Comparison of ENCODE assay signal across 8 cellular contexts in the genomic region with DNA sequence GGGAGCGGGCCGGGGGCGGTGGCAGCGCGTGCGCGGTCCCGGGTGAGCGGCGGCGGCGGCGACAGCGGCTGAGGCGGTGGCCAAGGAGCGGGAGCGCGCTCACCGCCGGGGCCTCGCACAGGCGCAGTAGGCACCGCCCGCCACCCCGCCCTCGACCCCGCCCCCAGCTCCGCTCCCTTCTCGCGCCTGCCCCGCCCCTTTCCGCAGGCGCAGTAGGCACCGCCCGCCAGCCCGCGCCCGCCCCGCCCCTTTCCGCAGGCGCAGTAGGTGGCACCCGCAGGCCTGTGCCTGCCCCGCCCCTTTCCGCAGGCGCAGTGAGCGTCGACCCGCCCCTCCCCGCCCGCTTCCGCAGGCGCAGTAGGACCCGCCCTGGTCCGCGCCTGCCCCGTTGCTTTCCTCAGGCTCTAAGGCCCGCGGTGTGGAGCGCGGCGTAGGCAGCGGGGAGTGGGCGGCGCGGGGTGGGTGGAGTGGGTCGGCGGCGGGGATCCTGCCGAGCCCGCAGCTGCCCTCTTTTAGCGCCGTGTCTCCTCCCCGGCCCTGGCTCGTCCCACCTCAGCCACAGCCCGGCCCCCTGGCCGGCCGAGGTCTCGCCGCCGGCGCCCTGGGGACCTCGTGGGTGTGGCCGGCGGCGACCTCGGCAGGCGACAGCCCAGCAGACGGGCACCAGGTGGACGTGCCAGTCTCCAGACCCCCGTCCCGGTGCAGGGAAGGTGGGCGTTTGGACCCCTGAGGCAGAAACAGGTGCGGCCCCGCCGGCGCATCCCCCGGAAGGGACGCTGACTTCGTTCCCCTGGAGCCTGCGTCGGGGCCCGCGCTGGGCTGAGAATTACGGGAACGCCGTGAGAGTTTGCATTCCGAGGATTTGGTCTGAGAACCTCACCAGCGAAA. TPM values are rescaled to one million over a fixed set of nuclear protein-coding genes. Genes with fewer than 3 reads are reported as not detected.
A peak's percentile ranks its signal among the peaks of the same experiment; 100 is the strongest.
DNase-seq lines count a peak whose midpoint lies in the region; ATAC-seq and TF ChIP-seq lines count a peak whose summit lies in the region.

A gene with protein sequence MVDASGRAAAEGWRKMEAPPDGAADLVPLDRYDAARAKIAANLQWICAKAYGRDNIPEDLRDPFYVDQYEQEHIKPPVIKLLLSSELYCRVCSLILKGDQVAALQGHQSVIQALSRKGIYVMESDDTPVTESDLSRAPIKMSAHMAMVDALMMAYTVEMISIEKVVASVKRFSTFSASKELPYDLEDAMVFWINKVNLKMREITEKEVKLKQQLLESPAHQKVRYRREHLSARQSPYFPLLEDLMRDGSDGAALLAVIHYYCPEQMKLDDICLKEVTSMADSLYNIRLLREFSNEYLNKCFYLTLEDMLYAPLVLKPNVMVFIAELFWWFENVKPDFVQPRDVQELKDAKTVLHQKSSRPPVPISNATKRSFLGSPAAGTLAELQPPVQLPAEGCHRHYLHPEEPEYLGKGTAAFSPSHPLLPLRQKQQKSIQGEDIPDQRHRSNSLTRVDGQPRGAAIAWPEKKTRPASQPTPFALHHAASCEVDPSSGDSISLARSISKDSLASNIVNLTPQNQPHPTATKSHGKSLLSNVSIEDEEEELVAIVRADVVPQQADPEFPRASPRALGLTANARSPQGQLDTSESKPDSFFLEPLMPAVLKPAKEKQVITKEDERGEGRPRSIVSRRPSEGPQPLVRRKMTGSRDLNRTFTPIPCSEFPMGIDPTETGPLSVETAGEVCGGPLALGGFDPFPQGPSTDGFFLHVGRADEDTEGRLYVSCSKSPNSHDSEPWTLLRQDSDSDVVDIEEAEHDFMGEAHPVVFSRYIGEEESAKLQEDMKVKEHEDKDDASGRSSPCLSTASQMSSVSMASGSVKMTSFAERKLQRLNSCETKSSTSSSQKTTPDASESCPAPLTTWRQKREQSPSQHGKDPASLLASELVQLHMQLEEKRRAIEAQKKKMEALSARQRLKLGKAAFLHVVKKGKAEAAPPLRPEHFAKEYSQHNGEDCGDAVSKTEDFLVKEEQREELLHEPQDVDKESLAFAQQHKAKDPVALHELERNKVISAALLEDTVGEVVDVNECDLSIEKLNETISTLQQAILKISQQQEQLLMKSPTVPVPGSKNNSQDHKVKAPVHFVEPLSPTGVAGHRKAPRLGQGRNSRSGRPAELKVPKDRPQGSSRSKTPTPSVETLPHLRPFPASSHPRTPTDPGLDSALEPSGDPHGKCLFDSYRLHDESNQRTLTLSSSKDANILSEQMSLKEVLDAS (N-terminal part only) (minus strand): TSS at position 101 of the 888 bp plus-strand sequence. CDS start 387 bp downstream, outside the sequence.

- peaks cover 2% of the 10 kb centered on the region for H3K9me3 ChIP-seq in iPS-18c (ENCODE audit: control insufficient read depth, insufficient read depth, low read length)
- no peaks in the 10 kb centered on the region for H3K9me3 ChIP-seq in skeletal muscle tissue (ENCODE audit: control insufficient read depth in 3 of 3, low read length in 3 of 3)

- peak within 1 kb of the TSS; percentile 94 for H3K4me3 ChIP-seq in ACC112 (ENCODE audit: low read depth, low read length)
- peak within 1 kb of the TSS; percentile 72 for H3K4me3 ChIP-seq in iPS-18c (ENCODE audit: insufficient read depth, low read depth, low read length)
- H3K4me3 ChIP-seq in skeletal muscle tissue (ENCODE audit: low read length in 3 of 3): peak within 1 kb of the TSS; percentile 73 to 81 (median 81)

- H3K4me1 ChIP-seq in ACC112 (ENCODE audit: control insufficient read depth, insufficient read depth, low read length, unreplicated experiment): peaks cover 29% of the 10 kb centered on the region
- H3K4me1 ChIP-seq in skeletal muscle tissue (ENCODE audit: control insufficient read depth in 3 of 3, insufficient read depth in 3 of 3, low read length in 3 of 3): peaks cover 38 to 51% (median 46%) of the 10 kb centered on the region in 3 donors

- TF ChIP-seq CTCF in VCaP (conservative IDR thresholded peaks at IDR 0.05): no peak

- H3K27me3 ChIP-seq in ACC112 (ENCODE audit: insufficient read depth, low read length): no peaks in the 10 kb centered on the region
- H3K27me3 ChIP-seq in skeletal muscle tissue (ENCODE audit: control insufficient read depth in 3 of 3, insufficient read depth in 3 of 3, low read length in 3 of 3): no peaks in the 10 kb centered on the region

- H2AFZ ChIP-seq in ACC112 (ENCODE audit: low read length, unreplicated experiment): peak within 1 kb of the TSS; percentile 39

- H3K27ac ChIP-seq in ACC112 (ENCODE audit: low read depth, low read length): peak within 1 kb of the TSS; percentile 27; the same call in 1 of the 2 replicates
- H3K27ac ChIP-seq in VCaP: peak within 1 kb of the TSS; percentile 96
- H3K27ac ChIP-seq in skeletal muscle tissue (ENCODE audit: low read depth, low read length): peak within 1 kb of the TSS; percentile 75

- peaks cover 31% of the 10 kb centered on the region for H3K36me3 ChIP-seq in ACC112 (ENCODE audit: insufficient read depth, low read length)
- H3K36me3 ChIP-seq in skeletal muscle tissue (ENCODE audit: control insufficient read depth in 3 of 3, insufficient read depth in 3 of 3, low read length in 3 of 3): peaks cover 9 to 14% (median 11%) of the 10 kb centered on the region in 3 donors

- H3K9ac ChIP-seq in skeletal muscle tissue (ENCODE audit: low read depth in 1 of 3, low read length in 3 of 3): peak within 1 kb of the TSS; percentile 70 to 82 (median 79)

- in situ Hi-C loops in T47D (cut with HindIII; ENCODE audit: low pct_unique_long_range_greater_than_20kb, low sequenced_read_pairs): no loop called here

- peak; percentile 94 for DNase-seq in NCI-H2196 (lab: John Stamatoyannopoulos, UW; ENCODE audit: unreplicated experiment)
- peak; percentile 96 to 97 for DNase-seq in T47D (ENCODE audit: low read depth in 1 of 2, low spot score in 1 of 2)

- peaks cover 85% of the 10 kb centered on the region for H3K79me2 ChIP-seq in ACC112 (ENCODE audit: control insufficient read depth, insufficient read depth, low read length, unreplicated experiment)

- ATAC-seq in GM18868 (IDR thresholded peaks at IDR 0.05; ENCODE audit: unreplicated experiment): peak; percentile 81
- peak; percentile 65 for ATAC-seq in HG03103 (IDR thresholded peaks at IDR 0.05; ENCODE audit: low read depth, unreplicated experiment)

RNA-seq across cellular contexts. Expression of the gene that starts here (rescaled TPM):
- total RNA-seq in skeletal muscle tissue: 31.3 TPM

Comparison
In these comparisons a context has a peak if more than half of its experiments do, and no peak if none do; other contexts are left out.
1. Peak in every context shown above with its lines: DNase-seq, ATAC-seq, H3K4me3 ChIP-seq and H3K27ac ChIP-seq.
2. H3K27ac ChIP-seq: peak in every context shown above with its lines; median percentile 96 in VCaP; 75 in skeletal muscle tissue; 27 in ACC112.